ENCODE assay signal across 28 cellular contexts in the genomic region with DNA sequence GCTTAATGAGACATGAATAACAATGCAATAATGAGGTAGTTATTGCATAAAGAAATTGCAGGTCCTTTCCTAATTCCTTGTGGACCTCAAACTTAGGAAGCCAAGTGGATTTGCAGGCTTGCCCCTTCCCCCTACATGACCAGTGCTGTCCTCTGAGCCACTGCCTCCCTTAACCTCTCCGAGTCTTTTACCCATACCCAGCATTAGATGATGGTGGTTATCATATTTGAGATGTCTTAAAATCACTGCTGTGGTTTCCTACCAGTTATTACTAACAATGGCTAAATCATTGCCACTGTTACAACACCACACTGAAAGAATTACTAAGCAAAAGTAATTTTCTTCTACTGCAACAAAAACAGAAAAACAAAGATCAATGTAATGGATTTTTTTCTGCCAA.
"Had no signal": no experiment of that assay in that cellular context is flagged by ENCODE, and none has a peak within 500 bp of the region (broad histone marks: within the 10 kb centered on the region; RNA-seq: fewer than 3 reads in every experiment).

No MANE protein-coding gene starts in this region.

- H3K27ac ChIP-seq: body of pancreas, esophagus muscularis mucosa, gastroesophageal sphincter, heart right ventricle had no signal

- DNase-seq: activated CD4-positive, alpha-beta T cell treated with anti-CD3 and anti-CD28 coated beads for 1 hour; activated CD4-positive, alpha-beta T cell treated with anti-CD3 and anti-CD28 coated beads for 4 hours; activated CD4-positive, alpha-beta T cell treated with anti-CD3 and anti-CD28 coated beads, Interleukin-2, amount 10 ng/mL, durations not matched to agents 7 days and 5 days; activated CD4-positive, alpha-beta T cell treated with anti-CD3 and anti-CD28 coated beads, Interleukin-2, amount 50 U/mL, for 4 hours; activated CD8-positive, alpha-beta memory T cell treated with anti-CD3 and anti-CD28 coated beads for 24 hours; activated CD8-positive, alpha-beta T cell treated with anti-CD3 and anti-CD28 coated beads for 36 hours; activated effector memory CD4-positive, alpha-beta T cell treated with Interleukin-2 at 50 U/mL for 16 hours; activated naive CD4-positive, alpha-beta T cell treated with anti-CD3 and anti-CD28 coated beads for 36 hours; activated naive CD8-positive, alpha-beta T cell treated with anti-CD3 and anti-CD28 coated beads for 36 hours; activated naive CD8-positive, alpha-beta T cell treated with anti-CD3 and anti-CD28 coated beads, Interleukin-2, amount 50 U/mL, for 24 hours; activated T-cell treated with anti-CD3 and anti-CD28 coated beads, Interleukin-2, amount 50 U/mL, for 4 hours; amniotic stem cell; anterior cingulate cortex; body of pancreas; caudate nucleus; cortex of kidney; dermis blood vessel endothelial cell; effector CD4-positive, alpha-beta T cell; effector memory CD8-positive, alpha-beta T cell; erythroblast; foreskin melanocyte; heart right ventricle; T-helper 2 cell had no signal

- H3K4me1 Mint-ChIP-seq: activated CD4-positive, alpha-beta T cell treated with anti-CD3 and anti-CD28 coated beads, Interleukin-2, amount 10 ng/mL, durations not matched to agents 7 days and 5 days; activated naive CD4-positive, alpha-beta T cell treated with anti-CD3 and anti-CD28 coated beads, Interleukin-2, amount 50 U/mL, for 24 hours; activated naive CD8-positive, alpha-beta T cell treated with anti-CD3 and anti-CD28 coated beads for 36 hours; activated naive CD8-positive, alpha-beta T cell treated with anti-CD3 and anti-CD28 coated beads, Interleukin-2, amount 50 U/mL, for 24 hours; activated T-helper 17 cell treated with anti-CD3 and anti-CD28 coated beads, Interleukin-2, amount 50 U/mL, for 72 hours had no signal

- H3K9me3 Mint-ChIP-seq: activated CD4-positive, alpha-beta T cell treated with anti-CD3 and anti-CD28 coated beads, Interleukin-2, amount 10 ng/mL, durations not matched to agents 7 days and 5 days; activated naive CD8-positive, alpha-beta T cell treated with anti-CD3 and anti-CD28 coated beads for 36 hours; activated T-helper 17 cell treated with anti-CD3 and anti-CD28 coated beads, Interleukin-2, amount 50 U/mL, for 72 hours had no signal

- H3K27me3 Mint-ChIP-seq: activated CD4-positive, alpha-beta T cell treated with anti-CD3 and anti-CD28 coated beads, Interleukin-2, amount 10 ng/mL, durations not matched to agents 7 days and 5 days; activated CD8-positive, alpha-beta T cell treated with anti-CD3 and anti-CD28 coated beads for 36 hours; activated naive CD4-positive, alpha-beta T cell treated with anti-CD3 and anti-CD28 coated beads, Interleukin-2, amount 50 U/mL, for 24 hours; activated naive CD8-positive, alpha-beta T cell treated with anti-CD3 and anti-CD28 coated beads for 36 hours; activated naive CD8-positive, alpha-beta T cell treated with anti-CD3 and anti-CD28 coated beads, Interleukin-2, amount 50 U/mL, for 24 hours; activated T-helper 17 cell treated with anti-CD3 and anti-CD28 coated beads, Interleukin-2, amount 50 U/mL, for 72 hours; effector memory CD8-positive, alpha-beta T cell had no signal

- H3K36me3 Mint-ChIP-seq: activated naive CD4-positive, alpha-beta T cell treated with anti-CD3 and anti-CD28 coated beads, Interleukin-2, amount 50 U/mL, for 24 hours; activated naive CD8-positive, alpha-beta T cell treated with anti-CD3 and anti-CD28 coated beads for 36 hours had no signal

- H3K27me3 ChIP-seq: body of pancreas, esophagus muscularis mucosa, gastroesophageal sphincter, heart right ventricle had no signal

- H3K27ac Mint-ChIP-seq: activated CD4-positive, alpha-beta T cell treated with anti-CD3 and anti-CD28 coated beads, Interleukin-2, amount 10 ng/mL, durations not matched to agents 7 days and 5 days; activated CD8-positive, alpha-beta T cell treated with anti-CD3 and anti-CD28 coated beads for 36 hours; activated naive CD4-positive, alpha-beta T cell treated with anti-CD3 and anti-CD28 coated beads for 36 hours; activated naive CD4-positive, alpha-beta T cell treated with anti-CD3 and anti-CD28 coated beads, Interleukin-2, amount 50 U/mL, for 24 hours; activated naive CD8-positive, alpha-beta T cell treated with anti-CD3 and anti-CD28 coated beads for 36 hours; activated naive CD8-positive, alpha-beta T cell treated with anti-CD3 and anti-CD28 coated beads, Interleukin-2, amount 50 U/mL, for 24 hours; activated T-helper 17 cell treated with anti-CD3 and anti-CD28 coated beads, Interleukin-2, amount 50 U/mL, for 72 hours; effector memory CD8-positive, alpha-beta T cell had no signal

- H3K4me1 ChIP-seq: body of pancreas, esophagus muscularis mucosa, gastroesophageal sphincter, heart right ventricle had no signal

- H3K4me3 Mint-ChIP-seq: activated CD4-positive, alpha-beta T cell treated with anti-CD3 and anti-CD28 coated beads, Interleukin-2, amount 10 ng/mL, durations not matched to agents 7 days and 5 days; activated CD8-positive, alpha-beta T cell treated with anti-CD3 and anti-CD28 coated beads for 36 hours; activated naive CD4-positive, alpha-beta T cell treated with anti-CD3 and anti-CD28 coated beads for 36 hours; activated naive CD4-positive, alpha-beta T cell treated with anti-CD3 and anti-CD28 coated beads, Interleukin-2, amount 50 U/mL, for 24 hours; activated naive CD8-positive, alpha-beta T cell treated with anti-CD3 and anti-CD28 coated beads for 36 hours; activated naive CD8-positive, alpha-beta T cell treated with anti-CD3 and anti-CD28 coated beads, Interleukin-2, amount 50 U/mL, for 24 hours; activated T-cell treated with anti-CD3 and anti-CD28 coated beads, Interleukin-2, amount 50 U/mL, for 4 hours; activated T-helper 17 cell treated with anti-CD3 and anti-CD28 coated beads, Interleukin-2, amount 50 U/mL, for 72 hours; effector memory CD8-positive, alpha-beta T cell had no signal

- H3K4me3 ChIP-seq: body of pancreas, esophagus muscularis mucosa, gastroesophageal sphincter, heart right ventricle had no signal

- FAIRE-seq: colon had no signal

- H3K9me3 ChIP-seq: body of pancreas, esophagus muscularis mucosa, gastroesophageal sphincter, heart right ventricle had no signal

- H3K36me3 ChIP-seq: esophagus muscularis mucosa, gastroesophageal sphincter, heart right ventricle had no signal
